ENCODE assay signal across 9 cellular contexts in the genomic region with DNA sequence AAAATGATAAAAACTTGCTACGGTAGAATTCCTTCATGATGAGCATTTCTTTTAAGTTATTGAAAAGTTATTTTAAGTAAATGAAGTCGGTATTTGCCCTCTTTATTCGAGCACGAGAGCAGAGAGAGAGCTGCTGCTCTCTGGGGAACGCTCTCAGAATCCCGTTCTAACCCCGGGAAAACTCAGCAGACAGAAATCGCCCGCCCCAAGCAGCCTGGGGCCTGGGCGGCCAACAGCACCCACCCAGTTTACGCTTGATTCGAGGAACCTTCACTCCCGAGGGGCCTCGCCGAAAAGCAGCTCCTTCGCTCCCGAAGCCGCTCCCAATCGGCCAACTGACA. TPM values are rescaled to one million over a fixed set of nuclear protein-coding genes. Genes with fewer than 3 reads are reported as not detected.
DNase-seq lines count a peak whose midpoint lies in the region; TF ChIP-seq lines count a peak whose summit lies in the region.
"Had no signal": no experiment of that assay in that cellular context is flagged by ENCODE, and none has a peak within 500 bp of the region (broad histone marks: within the 10 kb centered on the region; RNA-seq: fewer than 3 reads in every experiment).

No MANE protein-coding gene starts in this region.

- H4K91ac ChIP-seq in neuronal stem cell (ENCODE audit: low read depth, low read length, poor library complexity) = no peak overlapping the region

- H3K9ac ChIP-seq in NT2/D1 (ENCODE audit: insufficient read length, low read depth) = peak overlapping the region; percentile 10
- H3K9ac ChIP-seq in endodermal cell (ENCODE audit: extremely low read depth, low read length, poor library complexity, severe bottlenecking) = no peak overlapping the region
- peak overlapping the region; percentile 60 for H3K9ac ChIP-seq in neuronal stem cell (ENCODE audit: low read depth, low read length, poor library complexity)

- in situ Hi-C loops in HAP-1 (cut with MboI; ENCODE audit: low sequenced_read_pairs) = loop anchor here (25.0 kb wide), 2 partner anchors 260 to 585 kb away; no protein-coding TSS in a partner anchor

- H3K27ac Mint-ChIP-seq in endodermal cell = peak overlapping the region; percentile 58

- 2% methylated on average over 10 to 19 of the region's 19 CpGs for WGBS in endodermal cell (ENCODE audit: insufficient coverage in 1 of 2, insufficient read length in 1 of 2), 2 experiments
- WGBS in neuronal stem cell (ENCODE audit: extremely low coverage in 2 of 2, insufficient read length in 2 of 2, insufficient replicate concordance in 1 of 2), 2 donors = no CpG with 5 or more reads among the region's 19 CpGs

- H3K9me3 Mint-ChIP-seq in endodermal cell = no peaks in the 10 kb centered on the region

- H3K4me1 ChIP-seq in NT2/D1 (ENCODE audit: insufficient read depth, insufficient read length) (peaks cover 9% of the 10 kb centered on the region), endodermal cell (ENCODE audit: control insufficient read depth, insufficient read depth, low read length) (peaks cover 16% of the 10 kb centered on the region), neuronal stem cell (ENCODE audit: control insufficient read depth in 2 of 2, insufficient read depth in 1 of 2, low read depth in 1 of 2, low read length in 2 of 2) (peaks cover 21 to 45% of the 10 kb centered on the region in 2 donors), HAP-1 (peaks cover 18% of the 10 kb centered on the region)

- peak overlapping the region; percentile 86 for H3K4me2 ChIP-seq in neuronal stem cell (ENCODE audit: insufficient read depth, low read length, poor library complexity, severe bottlenecking)

- H3K27me3 Mint-ChIP-seq in endodermal cell (ENCODE audit: insufficient read depth) = peaks cover 70% of the 10 kb centered on the region

- peak overlapping the region; percentile 93 for H2AFZ ChIP-seq in neuronal stem cell (ENCODE audit: low read length)

- no peaks in the 10 kb centered on the region for H3K36me3 Mint-ChIP-seq in endodermal cell (ENCODE audit: low read depth)

- H3K79me1 ChIP-seq in neuronal stem cell (ENCODE audit: low read depth, low read length) = no peaks in the 10 kb centered on the region

- H2BK120ac ChIP-seq in neuronal stem cell (ENCODE audit: low read depth, low read length) = peak overlapping the region; percentile 90

- DNase-seq in NCI-H2227 (lab: John Stamatoyannopoulos, UW; ENCODE audit: unreplicated experiment) (peak; percentile 45), NCI-H2227 treated with DMSO at 0.1 percent for 48 hours (lab: John Stamatoyannopoulos, UW) (no peak), NT2/D1 (ENCODE audit: low read depth, low spot score) (no peak), endodermal cell (no peak), neuronal stem cell (ENCODE audit: low spot score) (peak; percentile 27), NAMALWA (ENCODE audit: low spot score) (no peak), amniotic stem cell (lab: John Stamatoyannopoulos, UW) (no peak), HAP-1 (ENCODE audit: low spot score in 2 of 2) (no peak)
- DNase-seq: NCI-H1092 had no signal

- H3K4me3 ChIP-seq in NT2/D1 (ENCODE audit: insufficient read length, low read depth) (peak overlapping the region; percentile 36), endodermal cell (ENCODE audit: low read length) (peak overlapping the region; percentile 77), neuronal stem cell (ENCODE audit: low read length in 2 of 2) (peak overlapping the region; percentile 67 to 72), HAP-1 (no peak overlapping the region)

- peaks cover 78% of the 10 kb centered on the region for H3K27me3 ChIP-seq in NT2/D1 (ENCODE audit: insufficient read depth, insufficient read length)
- H3K27me3 ChIP-seq in endodermal cell (ENCODE audit: control insufficient read depth, insufficient read depth, low read length, poor library complexity, severe bottlenecking) = peaks cover 79% of the 10 kb centered on the region
- peaks cover 6 to 67% (median 58%) of the 10 kb centered on the region in 3 experiments for H3K27me3 ChIP-seq in neuronal stem cell (ENCODE audit: control insufficient read depth in 3 of 3, insufficient read depth in 3 of 3, low read depth in 1 of 3, low read length in 3 of 3)
- no peaks in the 10 kb centered on the region for H3K27me3 ChIP-seq in HAP-1 (ENCODE audit: low read depth)

- peaks cover 44% of the 10 kb centered on the region for H3K4me1 Mint-ChIP-seq in endodermal cell

- peak overlapping the region; percentile 98 for H3K18ac ChIP-seq in neuronal stem cell (ENCODE audit: low read length)

- H3K14ac ChIP-seq in neuronal stem cell (ENCODE audit: low read length) = no peak overlapping the region

- peak overlapping the region; percentile 62 for H3K23ac ChIP-seq in neuronal stem cell (ENCODE audit: low read depth, low read length, poor library complexity)

- H3K9me3 ChIP-seq in NT2/D1 (ENCODE audit: insufficient read depth, low read length) = no peaks in the 10 kb centered on the region
- H3K9me3 ChIP-seq in endodermal cell (ENCODE audit: control insufficient read depth, low read length) = no peaks in the 10 kb centered on the region
- peaks cover 0 to 4% of the 10 kb centered on the region in 2 donors for H3K9me3 ChIP-seq in neuronal stem cell (replicated peaks in 1 of 2; ENCODE audit: control insufficient read depth in 2 of 2, insufficient read depth in 1 of 2, low read depth in 1 of 2, low read length in 2 of 2)
- H3K9me3 ChIP-seq in HAP-1 = no peaks in the 10 kb centered on the region

- TF ChIP-seq CTCF in endodermal cell (conservative IDR thresholded peaks at IDR 0.05) = no peak

- no peak overlapping the region for H2BK12ac ChIP-seq in neuronal stem cell (ENCODE audit: low read length)

- H3K36me3 ChIP-seq in NT2/D1 (ENCODE audit: insufficient read depth, insufficient read length, low read length) (no peaks in the 10 kb centered on the region), endodermal cell (ENCODE audit: control insufficient read depth, insufficient read depth, low read length) (no peaks in the 10 kb centered on the region), neuronal stem cell (replicated peaks in 1 of 2; ENCODE audit: control insufficient read depth in 2 of 2, insufficient read depth in 2 of 2, low read length in 2 of 2) (peaks cover 0 to 5% of the 10 kb centered on the region in 2 donors), HAP-1 (replicated peaks) (peaks cover 2% of the 10 kb centered on the region; the same call in 1 of the 2 replicates)

- H3K27ac ChIP-seq in endodermal cell (ENCODE audit: low read depth, low read length) (no peak overlapping the region), neuronal stem cell (replicated peaks; ENCODE audit: low read length) (no peak overlapping the region)

- H3K4ac ChIP-seq in neuronal stem cell (ENCODE audit: low read length) = no peak overlapping the region

- H2BK5ac ChIP-seq in neuronal stem cell (ENCODE audit: low read length) = no peak overlapping the region

- H4K8ac ChIP-seq in neuronal stem cell (ENCODE audit: low read depth, low read length) = no peak overlapping the region

- peak overlapping the region; percentile 94 for H2BK15ac ChIP-seq in neuronal stem cell (ENCODE audit: low read length)

- peak overlapping the region; percentile 78 for H3K4me3 Mint-ChIP-seq in endodermal cell

- H2AK5ac ChIP-seq in neuronal stem cell (ENCODE audit: low read depth, low read length) = no peak overlapping the region

RNA-seq across cellular contexts. Expression of gene OTX1, which starts 3.5 kb away (rescaled TPM):
- 10 to 100 TPM; 11.7 to 19.0 TPM for total RNA-seq in endodermal cell
- 4.2 TPM for polyA plus RNA-seq in endodermal cell (2013, experiment 1 of 2)
- polyA plus RNA-seq in endodermal cell (2013, experiment 2 of 2) = 3.3 TPM
- polyA plus RNA-seq in neuronal stem cell (2013, experiment 1 of 2) = 10.3 TPM
- polyA plus RNA-seq in neuronal stem cell (2013, experiment 2 of 2) = 10.4 TPM

Comparison
In these comparisons a context has a peak if more than half of its experiments do, and no peak if none do; other contexts are left out.
1. DNase-seq: peak in NCI-H2227 (single experiment) and neuronal stem cell (single experiment); none in NCI-H2227 treated with DMSO at 0.1 percent for 48 hours (single experiment), NT2/D1 (single experiment), endodermal cell (single experiment), NAMALWA (single experiment), amniotic stem cell (single experiment) and HAP-1 (0 of 2).